24 cellular contexts compared by ENCODE assay signal in genomic region chr18:57423821-57424220, GRCh38.
"Had no signal": no experiment of that assay in that cellular context is flagged by ENCODE, and none has a peak within 500 bp of the region (broad histone marks: within the 10 kb centered on the region; RNA-seq: fewer than 3 reads in every experiment).

No MANE protein-coding gene starts in this region.

- H3K4me1 ChIP-seq: colonic mucosa, foreskin keratinocyte, gastrocnemius medialis had no signal

- H3K36me3 ChIP-seq: colonic mucosa, esophagus muscularis mucosa, esophagus squamous epithelium, gastrocnemius medialis, gastroesophageal sphincter, heart left ventricle, heart right ventricle had no signal

- H3K4me3 ChIP-seq: colonic mucosa, coronary artery, dorsolateral prefrontal cortex, esophagus muscularis mucosa, esophagus squamous epithelium, gastrocnemius medialis, gastroesophageal sphincter, heart left ventricle, heart right ventricle had no signal

- DNase-seq: colonic mucosa; cortex of kidney; dermis blood vessel endothelial cell; dorsolateral prefrontal cortex; effector CD8-positive, alpha-beta T cell; effector memory CD4-positive, alpha-beta T cell; effector memory CD8-positive, alpha-beta T cell; endodermal cell; erythroblast; esophagus squamous epithelium; foreskin fibroblast; foreskin keratinocyte; foreskin melanocyte; gastrocnemius medialis; glutamatergic neuron; head of caudate nucleus; heart left ventricle; heart right ventricle had no signal

- H3K27ac ChIP-seq: colonic mucosa, coronary artery, dorsolateral prefrontal cortex, epithelial cell of prostate, esophagus muscularis mucosa, esophagus squamous epithelium, foreskin keratinocyte, gastrocnemius medialis, gastroesophageal sphincter, heart left ventricle, heart right ventricle had no signal

- H3K9me3 ChIP-seq: colonic mucosa, gastrocnemius medialis had no signal

- ATAC-seq: effector memory CD8-positive, alpha-beta T cell; esophagus mucosa; foreskin keratinocyte; gastrocnemius medialis; gastroesophageal sphincter; heart left ventricle; heart right ventricle had no signal

- FAIRE-seq: endothelial cell of umbilical vein had no signal
